24 cellular contexts compared by ENCODE assay signal in the genomic region with DNA sequence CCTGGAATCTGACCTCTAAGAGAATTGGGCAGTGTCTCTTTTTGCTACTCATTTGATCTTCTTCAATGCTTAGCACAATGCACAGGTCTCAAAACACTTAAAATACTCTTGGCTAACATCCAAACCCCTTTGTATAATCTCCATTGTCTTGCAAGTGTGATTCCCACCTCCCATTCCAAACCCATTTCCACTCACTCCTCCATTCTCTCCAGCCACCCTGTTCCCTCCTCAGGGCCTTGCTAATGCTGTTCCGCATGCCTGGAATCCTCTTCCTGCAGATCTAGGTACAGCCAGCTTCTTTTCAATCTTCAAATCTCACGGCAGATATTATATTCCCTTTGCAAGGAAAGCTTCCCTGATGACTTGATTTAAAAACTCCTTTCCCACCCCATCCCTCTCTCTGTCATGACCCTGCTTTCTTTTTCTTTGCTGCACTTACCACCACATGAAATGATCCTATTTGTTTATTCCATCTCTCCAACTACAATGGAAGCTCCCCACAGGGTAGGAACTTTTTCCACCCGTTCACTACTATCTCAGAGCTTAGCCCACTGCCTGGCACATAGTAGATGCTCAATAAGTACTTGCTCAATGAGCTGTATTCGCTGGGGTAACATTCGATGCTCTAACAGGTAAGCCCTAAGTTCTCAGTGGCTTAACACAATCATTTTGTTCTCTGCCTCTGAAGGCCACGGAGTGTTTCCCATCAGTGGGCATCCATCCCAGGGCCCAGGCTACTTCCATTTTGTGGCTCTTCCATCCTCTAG.
DNase-seq lines count a peak whose midpoint lies in the region; ATAC-seq and TF ChIP-seq lines count a peak whose summit lies in the region.
"Had no signal": no experiment of that assay in that cellular context is flagged by ENCODE, and none has a peak within 500 bp of the region (broad histone marks: within the 10 kb centered on the region; RNA-seq: fewer than 3 reads in every experiment).

No MANE protein-coding gene starts in this region.

- ATAC-seq in stimulated activated naive CD8-positive, alpha-beta T cell treated with anti-CD3 and anti-CD28 coated beads, Interleukin-15, amount 100 ng/mL, for 72 hours: no peak
- no peak for ATAC-seq in stimulated activated naive CD8-positive, alpha-beta T cell treated with anti-CD3 and anti-CD28 coated beads, Interleukin-15, Interleukin-2, amounts not matched to agents 100 U/mL and 50 U/mL, for 24 hours
- no peak for ATAC-seq in gastrocnemius medialis
- ATAC-seq in GM18909 (IDR thresholded peaks at IDR 0.05; ENCODE audit: poor library complexity, unreplicated experiment): no peak
- ATAC-seq: HepG2 had no signal

- WGBS in endodermal cell (ENCODE audit: insufficient coverage in 1 of 2, insufficient read length in 1 of 2), 2 experiments: 87 to 92% methylated on average over 5 to 6 of the region's 6 CpGs

- intact Hi-C loops in gastrocnemius medialis (cut with DNase I; ENCODE audit: low total_unique reads): no loop called here

- in situ Hi-C loops in gastrocnemius medialis (cut with MboI; ENCODE audit: low sequenced_read_pairs in 4 of 4): no loop called here

- no peaks in the 10 kb centered on the region for H3K4me1 ChIP-seq in endodermal cell (ENCODE audit: control insufficient read depth, insufficient read depth, low read length)
- peaks cover 0 to 6% of the 10 kb centered on the region in 2 donors for H3K4me1 ChIP-seq in gastrocnemius medialis
- H3K4me1 ChIP-seq: BE2C had no signal

- H3K4me3 ChIP-seq in endodermal cell (ENCODE audit: low read length) (no peak overlapping the region), gastrocnemius medialis (no peak overlapping the region)

- no peak overlapping the region for H3K9ac ChIP-seq in endodermal cell (ENCODE audit: extremely low read depth, low read length, poor library complexity, severe bottlenecking)

- H3K27me3 Mint-ChIP-seq in stimulated activated naive CD8-positive, alpha-beta T cell treated with anti-CD3 and anti-CD28 coated beads, Interleukin-15, amount 100 ng/mL, for 72 hours: peaks cover 13% of the 10 kb centered on the region
- H3K27me3 Mint-ChIP-seq in endodermal cell (ENCODE audit: insufficient read depth): no peaks in the 10 kb centered on the region

- TF ChIP-seq CTCF in endodermal cell (conservative IDR thresholded peaks at IDR 0.05): no peak
- no peak for TF ChIP-seq CTCF in gastrocnemius medialis (IDR thresholded peaks at IDR 0.05 in 4 of 5, conservative IDR thresholded peaks at IDR 0.05 in 1 of 5)

- no peaks in the 10 kb centered on the region for H3K4me1 Mint-ChIP-seq in stimulated activated naive CD8-positive, alpha-beta T cell treated with anti-CD3 and anti-CD28 coated beads, Interleukin-15, amount 100 ng/mL, for 72 hours
- H3K4me1 Mint-ChIP-seq in endodermal cell: peaks cover 17% of the 10 kb centered on the region
- H3K4me1 Mint-ChIP-seq: CD14-positive monocyte; CD8-positive, alpha-beta memory T cell had no signal

- no peak overlapping the region for H3K4me3 Mint-ChIP-seq in stimulated activated naive CD8-positive, alpha-beta T cell treated with anti-CD3 and anti-CD28 coated beads, Interleukin-15, amount 100 ng/mL, for 72 hours
- no peak overlapping the region for H3K4me3 Mint-ChIP-seq in endodermal cell
- H3K4me3 Mint-ChIP-seq: CD14-positive monocyte; CD8-positive, alpha-beta memory T cell had no signal

- H3K9me3 Mint-ChIP-seq in stimulated activated naive CD8-positive, alpha-beta T cell treated with anti-CD3 and anti-CD28 coated beads, Interleukin-15, amount 100 ng/mL, for 72 hours: no peaks in the 10 kb centered on the region
- H3K9me3 Mint-ChIP-seq in endodermal cell: no peaks in the 10 kb centered on the region

- no peak overlapping the region for H3K27ac ChIP-seq in endodermal cell (ENCODE audit: low read depth, low read length)
- peak overlapping the region in 3 of 4 donors; percentile 21 to 98 (median 51) for H3K27ac ChIP-seq in gastrocnemius medialis

- no peaks in the 10 kb centered on the region for H3K36me3 Mint-ChIP-seq in endodermal cell (ENCODE audit: low read depth)
- H3K36me3 Mint-ChIP-seq: CD14-positive monocyte; CD8-positive, alpha-beta memory T cell had no signal

- no peak for TF ChIP-seq POLR2A in gastrocnemius medialis (IDR thresholded peaks at IDR 0.05)

- H3K9me3 ChIP-seq in endodermal cell (ENCODE audit: control insufficient read depth, low read length) (no peaks in the 10 kb centered on the region), gastrocnemius medialis (no peaks in the 10 kb centered on the region)
- H3K9me3 ChIP-seq: BE2C had no signal

- no peaks in the 10 kb centered on the region for H3K36me3 ChIP-seq in endodermal cell (ENCODE audit: control insufficient read depth, insufficient read depth, low read length)
- no peaks in the 10 kb centered on the region for H3K36me3 ChIP-seq in gastrocnemius medialis
- H3K36me3 ChIP-seq: BE2C had no signal

- no peaks in the 10 kb centered on the region for H3K27me3 ChIP-seq in endodermal cell (ENCODE audit: control insufficient read depth, insufficient read depth, low read length, poor library complexity, severe bottlenecking)
- no peaks in the 10 kb centered on the region for H3K27me3 ChIP-seq in gastrocnemius medialis
- H3K27me3 ChIP-seq: BE2C had no signal

- no peak for DNase-seq in stimulated activated naive CD8-positive, alpha-beta T cell treated with anti-CD3 and anti-CD28 coated beads, Interleukin-15, amount 100 ng/mL, for 72 hours
- DNase-seq in stimulated activated naive CD8-positive, alpha-beta T cell treated with anti-CD3 and anti-CD28 coated beads, Interleukin-15, Interleukin-2, amounts not matched to agents 100 U/mL and 50 U/mL, for 24 hours: no peak
- DNase-seq in endodermal cell (no peak), gastrocnemius medialis (no peak), SK-N-DZ (ENCODE audit: low spot score) (no peak), COLO668 (lab: John Stamatoyannopoulos, UW; ENCODE audit: unreplicated experiment) (no peak)
- DNase-seq: 8988T; ACHN; BE2C; Calu3; CD8-positive, alpha-beta memory T cell; DND-41; H7; Karpas-422; NCI-H1092; NCI-H1417 treated with DMSO at 0.1 percent for 48 hours; NCI-H187; NCI-H2081 treated with DMSO at 0.1 percent for 48 hours; NCI-H526 treated with DMSO at 0.1 percent for 48 hours; Right ventricle myocardium superior; RPMI8226 had no signal

- peak overlapping the region; percentile 25 to 37 for H3K27ac Mint-ChIP-seq in stimulated activated naive CD8-positive, alpha-beta T cell treated with anti-CD3 and anti-CD28 coated beads, Interleukin-15, amount 100 ng/mL, for 72 hours
- peak overlapping the region; percentile 13 for H3K27ac Mint-ChIP-seq in endodermal cell
- H3K27ac Mint-ChIP-seq: CD8-positive, alpha-beta memory T cell had no signal
